In genomic region chr1:65075123-65075976, GRCh38 we compare ENCODE assay signal across 1 cellular context.
TF ChIP-seq lines count a peak whose summit lies in the region.

No MANE protein-coding gene starts in this region.

TF ChIP-seq in K562, 482 proteins besides CTCF, POLR2A, EP300 and RAD21 (continued from another document):
- TF ChIP-seq, protein P1, sequence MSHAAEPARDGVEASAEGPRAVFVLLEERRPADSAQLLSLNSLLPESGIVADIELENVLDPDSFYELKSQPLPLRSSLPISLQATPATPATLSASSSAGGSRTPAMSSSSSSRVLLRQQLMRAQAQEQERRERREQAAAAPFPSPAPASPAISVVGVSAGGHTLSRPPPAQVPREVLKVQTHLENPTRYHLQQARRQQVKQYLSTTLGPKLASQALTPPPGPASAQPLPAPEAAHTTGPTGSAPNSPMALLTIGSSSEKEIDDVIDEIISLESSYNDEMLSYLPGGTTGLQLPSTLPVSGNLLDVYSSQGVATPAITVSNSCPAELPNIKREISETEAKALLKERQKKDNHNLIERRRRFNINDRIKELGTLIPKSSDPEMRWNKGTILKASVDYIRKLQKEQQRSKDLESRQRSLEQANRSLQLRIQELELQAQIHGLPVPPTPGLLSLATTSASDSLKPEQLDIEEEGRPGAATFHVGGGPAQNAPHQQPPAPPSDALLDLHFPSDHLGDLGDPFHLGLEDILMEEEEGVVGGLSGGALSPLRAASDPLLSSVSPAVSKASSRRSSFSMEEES (CRISPR knock-in tag; IDR thresholded peaks at IDR 0.05): no peak
- TF ChIP-seq ZFP36 (IDR thresholded peaks at IDR 0.05; ENCODE audit: low read depth, low read length, partially characterized antibody) (no peak), ETV6 (IDR thresholded peaks at IDR 0.05; ENCODE audit: borderline replicate concordance in 1 of 2, low read depth in 2 of 2, low read length in 1 of 2) (no peak), ETV6 (CRISPR knock-in tag; IDR thresholded peaks at IDR 0.05; ENCODE audit: borderline replicate concordance) (no peak), PHF8 (IDR thresholded peaks at IDR 0.05; ENCODE audit: borderline replicate concordance, low read length) (no peak)
- TF ChIP-seq, protein P2, sequence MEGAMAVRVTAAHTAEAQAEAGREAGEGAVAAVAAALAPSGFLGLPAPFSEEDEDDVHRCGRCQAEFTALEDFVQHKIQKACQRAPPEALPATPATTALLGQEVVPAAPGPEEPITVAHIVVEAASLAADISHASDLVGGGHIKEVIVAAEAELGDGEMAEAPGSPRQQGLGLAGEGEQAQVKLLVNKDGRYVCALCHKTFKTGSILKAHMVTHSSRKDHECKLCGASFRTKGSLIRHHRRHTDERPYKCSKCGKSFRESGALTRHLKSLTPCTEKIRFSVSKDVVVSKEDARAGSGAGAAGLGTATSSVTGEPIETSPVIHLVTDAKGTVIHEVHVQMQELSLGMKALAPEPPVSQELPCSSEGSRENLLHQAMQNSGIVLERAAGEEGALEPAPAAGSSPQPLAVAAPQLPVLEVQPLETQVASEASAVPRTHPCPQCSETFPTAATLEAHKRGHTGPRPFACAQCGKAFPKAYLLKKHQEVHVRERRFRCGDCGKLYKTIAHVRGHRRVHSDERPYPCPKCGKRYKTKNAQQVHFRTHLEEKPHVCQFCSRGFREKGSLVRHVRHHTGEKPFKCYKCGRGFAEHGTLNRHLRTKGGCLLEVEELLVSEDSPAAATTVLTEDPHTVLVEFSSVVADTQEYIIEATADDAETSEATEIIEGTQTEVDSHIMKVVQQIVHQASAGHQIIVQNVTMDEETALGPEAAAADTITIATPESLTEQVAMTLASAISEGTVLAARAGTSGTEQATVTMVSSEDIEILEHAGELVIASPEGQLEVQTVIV (CRISPR knock-in tag; IDR thresholded peaks at IDR 0.05; ENCODE audit: borderline replicate concordance): no peak
